In the genomic region with DNA sequence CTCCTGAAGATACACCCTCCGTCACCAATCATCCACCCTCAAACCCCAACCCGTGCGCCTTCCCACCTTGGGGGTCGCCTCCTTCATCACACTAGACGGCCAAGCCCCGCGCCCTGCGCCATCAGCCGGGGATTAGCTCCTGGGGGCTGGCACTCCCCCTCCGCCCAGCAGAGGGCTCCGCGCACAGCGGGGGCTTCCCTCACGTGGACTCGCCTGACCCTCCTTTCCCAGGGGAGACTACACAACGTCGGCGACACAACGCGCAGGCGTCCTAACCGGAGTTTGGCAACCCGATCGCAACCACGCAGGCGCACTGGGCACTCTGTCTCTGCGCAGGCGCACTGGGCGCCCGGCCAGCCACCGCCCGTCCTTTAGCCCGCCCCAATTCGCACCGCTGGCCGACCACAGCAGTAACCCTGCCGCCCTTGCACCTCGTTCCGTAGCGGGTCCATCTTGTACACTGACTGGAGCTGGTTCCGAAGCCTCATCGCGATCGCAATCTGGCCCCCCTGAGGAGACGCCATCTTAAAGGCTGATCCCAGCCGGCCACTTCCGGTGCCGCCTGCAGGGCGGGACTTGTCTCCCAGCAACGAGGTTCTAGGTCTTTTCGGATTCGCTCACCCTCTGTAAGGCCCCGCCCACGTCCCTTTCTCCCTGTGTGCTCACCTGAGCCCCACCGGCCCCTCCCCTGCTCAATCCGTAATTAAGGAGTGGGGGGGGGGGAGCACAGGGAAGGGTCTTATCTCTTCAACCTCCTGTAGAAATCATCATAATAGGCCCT, we compare ENCODE assay signal across 8 cellular contexts.
DNase-seq lines count a peak whose midpoint lies in the region; ATAC-seq and FAIRE-seq lines count a peak whose summit lies in the region.

TSS of gene PCGF1 (minus strand) at position 551 of the 781 bp plus-strand sequence. CDS start at position 524, 27 bp downstream.

- H3K27ac ChIP-seq in BLaER1 (peak within 1 kb of the TSS; percentile 99), cingulate gyrus (ENCODE audit: low read depth, low read length) (peak within 1 kb of the TSS; percentile 100), layer of hippocampus (ENCODE audit: low read depth, low read length) (peak within 1 kb of the TSS; percentile 100)

- H3K9me3 ChIP-seq in BLaER1 = no peaks in the 10 kb centered on the region

- H3K4me3 ChIP-seq in BLaER1 = peak within 1 kb of the TSS; percentile 82

- H3K9ac ChIP-seq in BLaER1 = peak within 1 kb of the TSS; percentile 98

- H3K36me3 ChIP-seq in BLaER1 = peaks cover 15% of the 10 kb centered on the region

- peak; percentile 72 for ATAC-seq in HG03457 (IDR thresholded peaks at IDR 0.05; ENCODE audit: unreplicated experiment)

- peaks cover 39% of the 10 kb centered on the region for H3K4me1 ChIP-seq in BLaER1

- DNase-seq in GM19239 (ENCODE audit: insufficient read length, low spot score) (peak; percentile 93), NCI-H524 treated with DMSO at 0.1 percent for 48 hours (lab: John Stamatoyannopoulos, UW) (peak; percentile 95)
- peak; percentile 99 to 100 for DNase-seq in activated CD4-positive, alpha-beta T cell treated with anti-CD3 and anti-CD28 coated beads for 4 hours
- peak; percentile 98 to 99 for DNase-seq in stimulated activated CD4-positive, alpha-beta T cell treated with anti-CD3 and anti-CD28 coated beads, Interleukin-1b, Interleukin-23, amount 100 ng/mL, for 4 hours (ENCODE audit: low read depth in 2 of 2)

- H3K27me3 ChIP-seq in BLaER1 (peaks cover 81% of the 10 kb centered on the region), layer of hippocampus (ENCODE audit: control insufficient read depth, insufficient read depth, low read length) (peaks cover 22% of the 10 kb centered on the region)

- H3K4me2 ChIP-seq in BLaER1 = peak within 1 kb of the TSS; percentile 95

- peak; percentile 95 for FAIRE-seq in GM19239 (lab: Jason Lieb, UNC)

- H4K20me1 ChIP-seq in BLaER1 = 0 out of 2 replicates have a peak, but pooled peaks cover 13% of the 10 kb centered on the region

Comparison
In these comparisons a context has a peak if more than half of its experiments do, and no peak if none do; other contexts are left out.
1. Peak in every context shown above with its lines: DNase-seq, ATAC-seq, H3K4me3 ChIP-seq and H3K27ac ChIP-seq.